In genomic region chrX:13076176-13076956, GRCh38 we compare ENCODE assay signal across 10 cellular contexts. TPM values are rescaled to one million over a fixed set of nuclear protein-coding genes. Genes with fewer than 3 reads are reported as not detected.
DNase-seq lines count a peak whose midpoint lies in the region; ATAC-seq and TF ChIP-seq lines count a peak whose summit lies in the region.
"Had no signal": no experiment of that assay in that cellular context is flagged by ENCODE, and none has a peak within 500 bp of the region (broad histone marks: within the 10 kb centered on the region; RNA-seq: fewer than 3 reads in every experiment).

No MANE protein-coding gene starts in this region.

- H3K4me3 ChIP-seq in Panc1 (ENCODE audit: low read depth in 2 of 2, low read length in 2 of 2) (no peak overlapping the region), endodermal cell (ENCODE audit: low read length) (no peak overlapping the region)
- H3K4me3 ChIP-seq: gastrocnemius medialis had no signal

- H3K36me3 Mint-ChIP-seq in naive B cell (peaks cover 0 to 3% of the 10 kb centered on the region in 2 donors), immature natural killer cell (peaks cover 0 to 4% (median 0%) of the 10 kb centered on the region in 3 donors), endodermal cell (ENCODE audit: low read depth) (no peaks in the 10 kb centered on the region)

- no TSS peak for BruUV-seq in Panc1 (replicated peaks; lab: Mats Ljungman, UMichigan)

- TF ChIP-seq CTCF in Panc1 (IDR thresholded peaks at IDR 0.05), result no peak
- TF ChIP-seq CTCF in endodermal cell (conservative IDR thresholded peaks at IDR 0.05), result no peak

- H3K27me3 ChIP-seq in Panc1 (ENCODE audit: control insufficient read depth, insufficient read depth, low read length) (no peaks in the 10 kb centered on the region), endodermal cell (ENCODE audit: control insufficient read depth, insufficient read depth, low read length, poor library complexity, severe bottlenecking) (no peaks in the 10 kb centered on the region)

- H3K9me3 Mint-ChIP-seq in naive B cell (peaks cover 0 to 9% (median under 1%) of the 10 kb centered on the region in 7 donors), immature natural killer cell (no peaks in the 10 kb centered on the region), endodermal cell (peaks cover 48% of the 10 kb centered on the region)

- H3K4me3 Mint-ChIP-seq in naive B cell (peak overlapping the region in 3 of 8 donors; percentile 25 to 66 (median 45)), immature natural killer cell (no peak overlapping the region), endodermal cell (no peak overlapping the region)
- H3K4me3 Mint-ChIP-seq: nephron had no signal

- H3K9me3 ChIP-seq in Panc1 (ENCODE audit: control insufficient read depth, insufficient read depth, low read depth, low read length), result no peaks in the 10 kb centered on the region
- H3K9me3 ChIP-seq in endodermal cell (ENCODE audit: control insufficient read depth, low read length), result no peaks in the 10 kb centered on the region
- H3K9me3 ChIP-seq: gastrocnemius medialis had no signal

- no peaks in the 10 kb centered on the region for H3K27me3 Mint-ChIP-seq in naive B cell
- peaks cover 0 to 14% (median 7%) of the 10 kb centered on the region in 3 donors for H3K27me3 Mint-ChIP-seq in immature natural killer cell (ENCODE audit: low read depth in 3 of 3)
- no peaks in the 10 kb centered on the region for H3K27me3 Mint-ChIP-seq in endodermal cell (ENCODE audit: insufficient read depth)

- intact Hi-C loops in Panc1 (cut with micrococcal nuclease; ENCODE audit: unreplicated experiment), result loop anchor here (10.0 kb wide), 1 partner anchor 102 kb away; the partner anchor contains the start of gene TMSB4X

- H3K4me1 ChIP-seq in Panc1 (ENCODE audit: control insufficient read depth, insufficient read depth, low read length) (peaks cover 3% of the 10 kb centered on the region; the same call in 1 of the 2 replicates), endodermal cell (ENCODE audit: control insufficient read depth, insufficient read depth, low read length) (no peaks in the 10 kb centered on the region)
- H3K4me1 ChIP-seq: gastrocnemius medialis had no signal

- H3K27ac ChIP-seq in Panc1 (ENCODE audit: low read length) (peak overlapping the region; percentile 34; the same call in 1 of the 2 replicates), endodermal cell (ENCODE audit: low read depth, low read length) (no peak overlapping the region)
- H3K27ac ChIP-seq: gastrocnemius medialis had no signal

- H3K27ac Mint-ChIP-seq in naive B cell (peak overlapping the region; percentile 59 to 94 (median 91)), immature natural killer cell (peak overlapping the region in 3 of 6 donors; percentile 44 to 73 (median 66)), endodermal cell (no peak overlapping the region)
- H3K27ac Mint-ChIP-seq: nephron had no signal

- in situ Hi-C loops in Panc1 (cut with HindIII; ENCODE audit: low pct_unique_long_range_greater_than_20kb, low sequenced_read_pairs), result no loop called here

- peak; percentile 63 for ATAC-seq in GM18511 (IDR thresholded peaks at IDR 0.05; ENCODE audit: unreplicated experiment)
- ATAC-seq in HG02588 (IDR thresholded peaks at IDR 0.05; ENCODE audit: unreplicated experiment), result peak; percentile 45
- ATAC-seq in Panc1, result no peak
- no peak for ATAC-seq in naive B cell (ENCODE audit: low read depth in 2 of 2)
- ATAC-seq: gastrocnemius medialis had no signal

- WGBS in endodermal cell (ENCODE audit: insufficient coverage in 1 of 2, insufficient read length in 1 of 2), 2 experiments, result 92% methylated on average over 4 of the region's 4 CpGs; no CpG with 5 or more reads in 1 of the 2 experiments

- H3K9ac ChIP-seq in endodermal cell (ENCODE audit: extremely low read depth, low read length, poor library complexity, severe bottlenecking), result no peak overlapping the region

- CTCF ChIA-PET in Panc1 (lab: Charles Lee), result no interaction called here

- POLR2A ChIA-PET in Panc1 (lab: Charles Lee), result no interaction called here

- H3K36me3 ChIP-seq in Panc1 (ENCODE audit: control insufficient read depth, insufficient read depth, low read length) (no peaks in the 10 kb centered on the region), endodermal cell (ENCODE audit: control insufficient read depth, insufficient read depth, low read length) (no peaks in the 10 kb centered on the region)
- H3K36me3 ChIP-seq: gastrocnemius medialis had no signal

- DNase-seq in Panc1 (ENCODE audit: low read depth, low spot score), result no peak
- no peak for DNase-seq in naive B cell
- no peak for DNase-seq in ecto neural progenitor cell (ENCODE audit: low spot score)
- no peak for DNase-seq in immature natural killer cell
- DNase-seq in NCI-H345 (lab: John Stamatoyannopoulos, UW), result no peak
- DNase-seq in endodermal cell, result no peak
- DNase-seq: gastrocnemius medialis had no signal

- H3K4me1 Mint-ChIP-seq in naive B cell (peaks cover 42 to 80% (median 48%) of the 10 kb centered on the region in 3 donors), immature natural killer cell (peaks cover 43 to 55% of the 10 kb centered on the region in 2 donors), endodermal cell (no peaks in the 10 kb centered on the region)

RNA-seq across cellular contexts. Expression of gene FAM9C, which starts 31.9 kb away (rescaled TPM):
- total RNA-seq in Panc1 (2021; ENCODE audit: unreplicated experiment), result not detected
- polyA plus RNA-seq in Panc1 (2012; ENCODE audit: insufficient read length), result not detected
- polyA plus RNA-seq in naive B cell (ENCODE audit: low read depth in 6 of 6), result not detected
- polyA plus RNA-seq in immature natural killer cell, result not detected
- not detected for total RNA-seq in endodermal cell
- polyA plus RNA-seq in endodermal cell (2013, experiment 1 of 2), result not detected
- polyA plus RNA-seq in endodermal cell (2013, experiment 2 of 2), result not detected
- total RNA-seq: gastrocnemius medialis had no signal

Comparison
In these comparisons a context has a peak if more than half of its experiments do, and no peak if none do; other contexts are left out.
1. ATAC-seq: peak in GM18511 (single experiment) and HG02588 (single experiment); none in Panc1 (single experiment) and naive B cell (0 of 2).